Comparison of ENCODE assay signal across 7 cellular contexts in genomic region chr10:43204394-43204942, GRCh38.
DNase-seq lines count a peak whose midpoint lies in the region; ATAC-seq and TF ChIP-seq lines count a peak whose summit lies in the region.

No MANE protein-coding gene starts in this region.

- H3F3A ChIP-seq in neural progenitor cell (ENCODE audit: low read depth) = peaks cover 22% of the 10 kb centered on the region

- H3K4me1 Mint-ChIP-seq in activated T-helper 1 cell treated with anti-CD3 and anti-CD28 coated beads, Interleukin-12 subunit alpha, Interleukin-12 subunit beta, Interleukin-2, Interleukin-4 antibody, amounts not matched to agents 30 ng/mL and 10 ng/mL and 1 ng/mL, durations not matched to agents 14 hours and 24 hours and 36 hours (ENCODE audit: low read depth) = no peaks in the 10 kb centered on the region
- H3K4me1 Mint-ChIP-seq in neural progenitor cell = peaks cover 7% of the 10 kb centered on the region

- H3K9ac ChIP-seq in neural progenitor cell = no peak overlapping the region

- no peaks in the 10 kb centered on the region for H3K36me3 ChIP-seq in neural progenitor cell

- no peaks in the 10 kb centered on the region for H3K79me2 ChIP-seq in neural progenitor cell (ENCODE audit: low read depth)

- H2AFZ ChIP-seq in neural progenitor cell (replicated peaks) = no peak overlapping the region

- H3K4me3 ChIP-seq in neural progenitor cell = no peak overlapping the region

- peaks cover 7% of the 10 kb centered on the region for H4K20me1 ChIP-seq in neural progenitor cell (ENCODE audit: low read depth)

- H3K4me1 ChIP-seq in neural progenitor cell = no peaks in the 10 kb centered on the region

- TF ChIP-seq CTCF in neural progenitor cell (IDR thresholded peaks at IDR 0.05) = no peak

- no peaks in the 10 kb centered on the region for H3K36me3 Mint-ChIP-seq in activated T-helper 1 cell treated with anti-CD3 and anti-CD28 coated beads, Interleukin-12 subunit alpha, Interleukin-12 subunit beta, Interleukin-2, Interleukin-4 antibody, amounts not matched to agents 30 ng/mL and 10 ng/mL and 1 ng/mL, durations not matched to agents 14 hours and 24 hours and 36 hours (ENCODE audit: low read depth)
- no peaks in the 10 kb centered on the region for H3K36me3 Mint-ChIP-seq in neural progenitor cell

- H3K4me3 Mint-ChIP-seq in activated T-helper 1 cell treated with anti-CD3 and anti-CD28 coated beads, Interleukin-12 subunit alpha, Interleukin-12 subunit beta, Interleukin-2, Interleukin-4 antibody, amounts not matched to agents 30 ng/mL and 10 ng/mL and 1 ng/mL, durations not matched to agents 14 hours and 24 hours and 36 hours = no peak overlapping the region
- no peak overlapping the region for H3K4me3 Mint-ChIP-seq in neural progenitor cell

- H3K9me3 ChIP-seq in neural progenitor cell (ENCODE audit: low read depth) = no peaks in the 10 kb centered on the region

- intact Hi-C loops in activated T-helper 1 cell treated with anti-CD3 and anti-CD28 coated beads, Interleukin-12 subunit alpha, Interleukin-12 subunit beta, Interleukin-2, Interleukin-4 antibody, amounts not matched to agents 30 ng/mL and 10 ng/mL and 1 ng/mL, durations not matched to agents 14 hours and 24 hours and 36 hours (cut with micrococcal nuclease) = loop anchor here (2.0 to 5.0 kb wide), 3 partner anchors 24 to 127 kb away; partner anchors contain the start of gene RET
- intact Hi-C loops in sciatic nerve (cut with DNase I) = no loop called here

- H3K27me3 ChIP-seq in neural progenitor cell = no peaks in the 10 kb centered on the region

- H3K4me2 ChIP-seq in neural progenitor cell = no peak overlapping the region

- H3K27me3 Mint-ChIP-seq in activated T-helper 1 cell treated with anti-CD3 and anti-CD28 coated beads, Interleukin-12 subunit alpha, Interleukin-12 subunit beta, Interleukin-2, Interleukin-4 antibody, amounts not matched to agents 30 ng/mL and 10 ng/mL and 1 ng/mL, durations not matched to agents 14 hours and 24 hours and 36 hours (ENCODE audit: insufficient read depth) = no peaks in the 10 kb centered on the region
- peaks cover 7% of the 10 kb centered on the region for H3K27me3 Mint-ChIP-seq in neural progenitor cell (ENCODE audit: insufficient read depth, low read depth)

- DNase-seq in activated T-helper 1 cell treated with anti-CD3 and anti-CD28 coated beads, Interleukin-12 subunit alpha, Interleukin-12 subunit beta, Interleukin-2, Interleukin-4 antibody, amounts not matched to agents 30 ng/mL and 10 ng/mL and 1 ng/mL, durations not matched to agents 14 hours and 24 hours and 36 hours (ENCODE audit: low spot score) = no peak
- DNase-seq in sciatic nerve (ENCODE audit: low spot score) (peak; percentile 59), neural progenitor cell (ENCODE audit: low spot score) (no peak), anterior cingulate cortex (lab: John Stamatoyannopoulos, UW) (no peak), NCI-H748 treated with DMSO at 0.1 percent for 48 hours (lab: John Stamatoyannopoulos, UW) (no peak)

- H3K27ac Mint-ChIP-seq in activated T-helper 1 cell treated with anti-CD3 and anti-CD28 coated beads, Interleukin-12 subunit alpha, Interleukin-12 subunit beta, Interleukin-2, Interleukin-4 antibody, amounts not matched to agents 30 ng/mL and 10 ng/mL and 1 ng/mL, durations not matched to agents 14 hours and 24 hours and 36 hours = peak overlapping the region; percentile 12
- no peak overlapping the region for H3K27ac Mint-ChIP-seq in neural progenitor cell

- peak; percentile 1 for ATAC-seq in GM18502 (IDR thresholded peaks at IDR 0.05; ENCODE audit: poor library complexity, unreplicated experiment)
- ATAC-seq in GM21528 (IDR thresholded peaks at IDR 0.05; ENCODE audit: low FRiP score, unreplicated experiment) = peak; percentile 2
- ATAC-seq in sciatic nerve = no peak

- H3K27ac ChIP-seq in neural progenitor cell = no peak overlapping the region

- H3K9me3 Mint-ChIP-seq in activated T-helper 1 cell treated with anti-CD3 and anti-CD28 coated beads, Interleukin-12 subunit alpha, Interleukin-12 subunit beta, Interleukin-2, Interleukin-4 antibody, amounts not matched to agents 30 ng/mL and 10 ng/mL and 1 ng/mL, durations not matched to agents 14 hours and 24 hours and 36 hours = no peaks in the 10 kb centered on the region
- no peaks in the 10 kb centered on the region for H3K9me3 Mint-ChIP-seq in neural progenitor cell
